Comparison of ENCODE assay signal across 8 cellular contexts in genomic region chr5:149732500-149733128, GRCh38. TPM values are rescaled to one million over a fixed set of nuclear protein-coding genes. Genes with fewer than 3 reads are reported as not detected.
DNase-seq lines count a peak whose midpoint lies in the region; ATAC-seq and TF ChIP-seq lines count a peak whose summit lies in the region.

No MANE protein-coding gene starts in this region.

- H3K4ac ChIP-seq in neuronal stem cell (ENCODE audit: low read length): no peak overlapping the region

- no peak for ATAC-seq in RWPE2 (ENCODE audit: low read depth)
- no peak for ATAC-seq in SK-N-SH treated with all-trans-retinoic acid at 6 μM for 48 hours
- no peak for ATAC-seq in HG03460 (IDR thresholded peaks at IDR 0.05; ENCODE audit: unreplicated experiment)

- H3K27me3 ChIP-seq in RWPE2 (ENCODE audit: insufficient read depth, poor library complexity, severe bottlenecking) (no peaks in the 10 kb centered on the region), neuronal stem cell (ENCODE audit: control insufficient read depth in 3 of 3, insufficient read depth in 3 of 3, low read depth in 1 of 3, low read length in 3 of 3) (peaks cover 2 to 81% (median 26%) of the 10 kb centered on the region in 3 experiments)

- no peak overlapping the region for H3K9ac ChIP-seq in neuronal stem cell (ENCODE audit: low read depth, low read length, poor library complexity)

- H2AK5ac ChIP-seq in neuronal stem cell (ENCODE audit: low read depth, low read length): no peak overlapping the region

- H3K4me3 ChIP-seq in RWPE2 (ENCODE audit: severe bottlenecking) (peak overlapping the region; percentile 58), fibroblast of pulmonary artery (replicated peaks; ENCODE audit: low read depth, low read length) (peak overlapping the region; percentile 77), neuronal stem cell (ENCODE audit: low read length in 2 of 2) (no peak overlapping the region)

- no peak overlapping the region for H3K27ac ChIP-seq in RWPE2 (ENCODE audit: poor library complexity, severe bottlenecking)
- H3K27ac ChIP-seq in neuronal stem cell (replicated peaks; ENCODE audit: low read length): no peak overlapping the region

- H2BK12ac ChIP-seq in neuronal stem cell (ENCODE audit: low read length): no peak overlapping the region

- H4K91ac ChIP-seq in neuronal stem cell (ENCODE audit: low read depth, low read length, poor library complexity): no peak overlapping the region

- H3K4me1 ChIP-seq in RWPE2 (ENCODE audit: insufficient read depth, poor library complexity, severe bottlenecking): peaks cover 12% of the 10 kb centered on the region
- peaks cover 2 to 14% of the 10 kb centered on the region in 2 donors for H3K4me1 ChIP-seq in neuronal stem cell (ENCODE audit: control insufficient read depth in 2 of 2, insufficient read depth in 1 of 2, low read depth in 1 of 2, low read length in 2 of 2)

- no peaks in the 10 kb centered on the region for H3K9me3 ChIP-seq in RWPE2 (ENCODE audit: severe bottlenecking)
- H3K9me3 ChIP-seq in neuronal stem cell (replicated peaks in 1 of 2; ENCODE audit: control insufficient read depth in 2 of 2, insufficient read depth in 1 of 2, low read depth in 1 of 2, low read length in 2 of 2): no peaks in the 10 kb centered on the region

- no peak overlapping the region for H2BK5ac ChIP-seq in neuronal stem cell (ENCODE audit: low read length)

- no peak overlapping the region for H3K18ac ChIP-seq in neuronal stem cell (ENCODE audit: low read length)

- no peak for TF ChIP-seq CTCF in RWPE2 (IDR thresholded peaks at IDR 0.05; ENCODE audit: poor library complexity, severe bottlenecking)
- no peak for TF ChIP-seq CTCF in fibroblast of pulmonary artery (IDR thresholded peaks at IDR 0.05; ENCODE audit: low read length, missing control alignments)

- DNase-seq in ELF-1 (ENCODE audit: low read depth, low spot score): peak; percentile 55
- DNase-seq in RWPE2 (ENCODE audit: low spot score): no peak
- no peak for DNase-seq in fibroblast of pulmonary artery (ENCODE audit: low read depth)
- DNase-seq in neuronal stem cell (ENCODE audit: low spot score): no peak
- DNase-seq in DMS79 treated with DMSO at 0.1 percent for 48 hours (lab: John Stamatoyannopoulos, UW): no peak
- no peak for DNase-seq in effector CD4-positive, alpha-beta T cell

- peak overlapping the region; percentile 39 for H3K23ac ChIP-seq in neuronal stem cell (ENCODE audit: low read depth, low read length, poor library complexity)

- H3K14ac ChIP-seq in neuronal stem cell (ENCODE audit: low read length): no peak overlapping the region

- WGBS in neuronal stem cell (ENCODE audit: extremely low coverage in 2 of 2, insufficient read length in 2 of 2, insufficient replicate concordance in 1 of 2), 2 donors: no CpG with 5 or more reads among the region's 11 CpGs

- no peak overlapping the region for H4K8ac ChIP-seq in neuronal stem cell (ENCODE audit: low read depth, low read length)

- H3K4me2 ChIP-seq in neuronal stem cell (ENCODE audit: insufficient read depth, low read length, poor library complexity, severe bottlenecking): peak overlapping the region; percentile 29

- H2BK120ac ChIP-seq in neuronal stem cell (ENCODE audit: low read depth, low read length): no peak overlapping the region

- no peaks in the 10 kb centered on the region for H3K36me3 ChIP-seq in RWPE2 (ENCODE audit: low read depth)
- H3K36me3 ChIP-seq in neuronal stem cell (replicated peaks in 1 of 2; ENCODE audit: control insufficient read depth in 2 of 2, insufficient read depth in 2 of 2, low read length in 2 of 2): no peaks in the 10 kb centered on the region

- no peak overlapping the region for H2BK15ac ChIP-seq in neuronal stem cell (ENCODE audit: low read length)

- H3K79me1 ChIP-seq in neuronal stem cell (ENCODE audit: low read depth, low read length): no peaks in the 10 kb centered on the region

- peak overlapping the region; percentile 100 for H2AFZ ChIP-seq in neuronal stem cell (ENCODE audit: low read length)

TF ChIP-seq in SK-N-SH treated with all-trans-retinoic acid at 6 μM for 48 hours, 23 proteins besides CTCF, POLR2A, EP300 and RAD21:
- TF ChIP-seq ZC3H10 (CRISPR knock-in tag; IDR thresholded peaks at IDR 0.05): no peak
- no peak for TF ChIP-seq PPARA (CRISPR knock-in tag; IDR thresholded peaks at IDR 0.05; ENCODE audit: borderline replicate concordance)
- TF ChIP-seq ZNF70 (CRISPR knock-in tag; IDR thresholded peaks at IDR 0.05): no peak
- TF ChIP-seq, protein P1, sequence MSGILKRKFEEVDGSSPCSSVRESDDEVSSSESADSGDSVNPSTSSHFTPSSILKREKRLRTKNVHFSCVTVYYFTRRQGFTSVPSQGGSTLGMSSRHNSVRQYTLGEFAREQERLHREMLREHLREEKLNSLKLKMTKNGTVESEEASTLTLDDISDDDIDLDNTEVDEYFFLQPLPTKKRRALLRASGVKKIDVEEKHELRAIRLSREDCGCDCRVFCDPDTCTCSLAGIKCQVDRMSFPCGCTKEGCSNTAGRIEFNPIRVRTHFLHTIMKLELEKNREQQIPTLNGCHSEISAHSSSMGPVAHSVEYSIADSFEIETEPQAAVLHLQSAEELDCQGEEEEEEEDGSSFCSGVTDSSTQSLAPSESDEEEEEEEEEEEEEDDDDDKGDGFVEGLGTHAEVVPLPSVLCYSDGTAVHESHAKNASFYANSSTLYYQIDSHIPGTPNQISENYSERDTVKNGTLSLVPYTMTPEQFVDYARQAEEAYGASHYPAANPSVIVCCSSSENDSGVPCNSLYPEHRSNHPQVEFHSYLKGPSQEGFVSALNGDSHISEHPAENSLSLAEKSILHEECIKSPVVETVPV (CRISPR knock-in tag; IDR thresholded peaks at IDR 0.05): no peak
- TF ChIP-seq TCF4 (CRISPR knock-in tag; IDR thresholded peaks at IDR 0.05; ENCODE audit: borderline replicate concordance): no peak
- TF ChIP-seq, protein P2, sequence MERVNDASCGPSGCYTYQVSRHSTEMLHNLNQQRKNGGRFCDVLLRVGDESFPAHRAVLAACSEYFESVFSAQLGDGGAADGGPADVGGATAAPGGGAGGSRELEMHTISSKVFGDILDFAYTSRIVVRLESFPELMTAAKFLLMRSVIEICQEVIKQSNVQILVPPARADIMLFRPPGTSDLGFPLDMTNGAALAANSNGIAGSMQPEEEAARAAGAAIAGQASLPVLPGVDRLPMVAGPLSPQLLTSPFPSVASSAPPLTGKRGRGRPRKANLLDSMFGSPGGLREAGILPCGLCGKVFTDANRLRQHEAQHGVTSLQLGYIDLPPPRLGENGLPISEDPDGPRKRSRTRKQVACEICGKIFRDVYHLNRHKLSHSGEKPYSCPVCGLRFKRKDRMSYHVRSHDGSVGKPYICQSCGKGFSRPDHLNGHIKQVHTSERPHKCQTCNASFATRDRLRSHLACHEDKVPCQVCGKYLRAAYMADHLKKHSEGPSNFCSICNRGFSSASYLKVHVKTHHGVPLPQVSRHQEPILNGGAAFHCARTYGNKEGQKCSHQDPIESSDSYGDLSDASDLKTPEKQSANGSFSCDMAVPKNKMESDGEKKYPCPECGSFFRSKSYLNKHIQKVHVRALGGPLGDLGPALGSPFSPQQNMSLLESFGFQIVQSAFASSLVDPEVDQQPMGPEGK (CRISPR knock-in tag; IDR thresholded peaks at IDR 0.05; ENCODE audit: borderline replicate concordance): no peak
- TF ChIP-seq POU6F1 (CRISPR knock-in tag; IDR thresholded peaks at IDR 0.05; ENCODE audit: borderline replicate concordance, low read depth): no peak
- TF ChIP-seq CREB5 (CRISPR knock-in tag; IDR thresholded peaks at IDR 0.05; ENCODE audit: low read depth): no peak
- no peak for TF ChIP-seq GLIS3 (CRISPR knock-in tag; IDR thresholded peaks at IDR 0.05)
- TF ChIP-seq ZFP3 (CRISPR knock-in tag; IDR thresholded peaks at IDR 0.05): no peak
- no peak for TF ChIP-seq CSDC2 (CRISPR knock-in tag; IDR thresholded peaks at IDR 0.05)

RNA-seq across cellular contexts. Expression of gene PPARGC1B, which starts 2.5 kb away (rescaled TPM):
- polyA plus RNA-seq in neuronal stem cell (2013, experiment 1 of 2): 0.66 TPM
- polyA plus RNA-seq in neuronal stem cell (2013, experiment 2 of 2): 0.65 TPM

Comparison
In these comparisons a context has a peak if more than half of its experiments do, and no peak if none do; other contexts are left out.
1. H3K4me3 ChIP-seq: peak in RWPE2 (single experiment) and fibroblast of pulmonary artery (single experiment); none in neuronal stem cell (0 of 2).